ENCODE assay signal across 19 cellular contexts in genomic region chr4:108068422-108068821, GRCh38.
DNase-seq lines count a peak whose midpoint lies in the region; ATAC-seq and TF ChIP-seq lines count a peak whose summit lies in the region.
"Had no signal": no experiment of that assay in that cellular context is flagged by ENCODE, and none has a peak within 500 bp of the region (broad histone marks: within the 10 kb centered on the region; RNA-seq: fewer than 3 reads in every experiment).

No MANE protein-coding gene starts in this region.

- H3K9me3 ChIP-seq in GM23248 (ENCODE audit: low read depth), result no peaks in the 10 kb centered on the region
- H3K9me3 ChIP-seq: gastrocnemius medialis, SK-N-SH, upper lobe of right lung had no signal

- no peaks in the 10 kb centered on the region for H3K4me1 ChIP-seq in GM23248 (ENCODE audit: insufficient read depth)
- H3K4me1 ChIP-seq: gastrocnemius medialis, upper lobe of right lung had no signal

- H3K4me3 ChIP-seq in GM23248 (no peak overlapping the region), lower leg skin (ENCODE audit: low read depth, poor library complexity, severe bottlenecking) (no peak overlapping the region)
- H3K4me3 ChIP-seq: gastrocnemius medialis, GM23338, PC-9, upper lobe of right lung had no signal

- TF ChIP-seq POLR2A in lower leg skin (IDR thresholded peaks at IDR 0.05), result no peak

- no peak overlapping the region for H3K4me3 Mint-ChIP-seq in activated CD8-positive, alpha-beta T cell treated with anti-CD3 and anti-CD28 coated beads, Interleukin-2, amount 10 ng/mL, durations not matched to agents 7 days and 5 days
- H3K4me3 Mint-ChIP-seq in activated CD8-positive, alpha-beta T cell treated with anti-CD3 and anti-CD28 coated beads for 36 hours, result no peak overlapping the region
- H3K4me3 Mint-ChIP-seq in activated naive CD8-positive, alpha-beta T cell treated with anti-CD3 and anti-CD28 coated beads, Interleukin-2, amount 50 U/mL, for 24 hours, result no peak overlapping the region
- no peak overlapping the region for H3K4me3 Mint-ChIP-seq in osteocyte (ENCODE audit: unreplicated experiment)
- H3K4me3 Mint-ChIP-seq: GM23338; stimulated activated naive CD8-positive, alpha-beta T cell treated with anti-CD3 and anti-CD28 coated beads, Interleukin-15, Interleukin-2, amounts not matched to agents 100 ng/mL and 50 ng/mL, for 24 hours had no signal

- H3K27ac ChIP-seq in GM23248, result no peak overlapping the region
- H3K27ac ChIP-seq: gastrocnemius medialis, PC-9, upper lobe of right lung had no signal

- H3K27me3 ChIP-seq in GM23248 (replicated peaks; ENCODE audit: insufficient read depth), result no peaks in the 10 kb centered on the region; the same call in 1 of the 2 replicates
- H3K27me3 ChIP-seq: gastrocnemius medialis, upper lobe of right lung had no signal

- no peaks in the 10 kb centered on the region for H4K20me1 ChIP-seq in GM23248 (ENCODE audit: insufficient read depth)

- H3K79me2 ChIP-seq in GM23248 (ENCODE audit: insufficient read depth), result no peaks in the 10 kb centered on the region

- no peaks in the 10 kb centered on the region for H3K9me3 Mint-ChIP-seq in activated CD8-positive, alpha-beta T cell treated with anti-CD3 and anti-CD28 coated beads, Interleukin-2, amount 10 ng/mL, durations not matched to agents 7 days and 5 days (ENCODE audit: insufficient read depth)
- no peaks in the 10 kb centered on the region for H3K9me3 Mint-ChIP-seq in activated CD8-positive, alpha-beta T cell treated with anti-CD3 and anti-CD28 coated beads for 36 hours
- no peaks in the 10 kb centered on the region for H3K9me3 Mint-ChIP-seq in activated naive CD8-positive, alpha-beta T cell treated with anti-CD3 and anti-CD28 coated beads, Interleukin-2, amount 50 U/mL, for 24 hours
- no peaks in the 10 kb centered on the region for H3K9me3 Mint-ChIP-seq in osteocyte (ENCODE audit: unreplicated experiment)
- H3K9me3 Mint-ChIP-seq: GM23338; stimulated activated naive CD8-positive, alpha-beta T cell treated with anti-CD3 and anti-CD28 coated beads, Interleukin-15, Interleukin-2, amounts not matched to agents 100 ng/mL and 50 ng/mL, for 24 hours had no signal

- H3F3A ChIP-seq in GM23248 (ENCODE audit: insufficient read depth), result no peaks in the 10 kb centered on the region

- no peak for DNase-seq in activated CD8-positive, alpha-beta T cell treated with anti-CD3 and anti-CD28 coated beads, Interleukin-2, amount 10 ng/mL, durations not matched to agents 7 days and 5 days
- no peak for DNase-seq in activated CD8-positive, alpha-beta T cell treated with anti-CD3 and anti-CD28 coated beads for 36 hours
- DNase-seq in GM23248, result peak; percentile 35
- DNase-seq in activated naive CD8-positive, alpha-beta T cell treated with anti-CD3 and anti-CD28 coated beads, Interleukin-2, amount 50 U/mL, for 24 hours, result no peak
- no peak for DNase-seq in osteocyte (ENCODE audit: extremely low spot score, unreplicated experiment)
- DNase-seq in stimulated activated CD4-positive, alpha-beta T cell treated with anti-CD3 and anti-CD28 coated beads, Interleukin-12 subunit alpha, Interleukin-12 subunit beta, amount 100 ng/mL, for 4 hours, result no peak
- no peak for DNase-seq in NCI-H128 (lab: John Stamatoyannopoulos, UW; ENCODE audit: unreplicated experiment)
- DNase-seq in lower leg skin (ENCODE audit: low spot score in 2 of 2), result no peak
- DNase-seq: activated CD4-positive, alpha-beta T cell treated with anti-CD3 and anti-CD28 coated beads, Interleukin-2, amount 50 U/mL, for 1 hour; aorta; COR-L47; gastrocnemius medialis; left cardiac atrium; PC-9; retina; SK-N-SH; upper lobe of right lung had no signal

- H3K4me2 ChIP-seq in GM23248 (ENCODE audit: unreplicated experiment), result no peak overlapping the region
- H3K4me2 ChIP-seq: GM23338, PC-9, SK-N-SH had no signal

- H3K36me3 Mint-ChIP-seq in activated CD8-positive, alpha-beta T cell treated with anti-CD3 and anti-CD28 coated beads, Interleukin-2, amount 10 ng/mL, durations not matched to agents 7 days and 5 days (ENCODE audit: low read depth), result peaks cover 76% of the 10 kb centered on the region
- peaks cover 60% of the 10 kb centered on the region for H3K36me3 Mint-ChIP-seq in activated CD8-positive, alpha-beta T cell treated with anti-CD3 and anti-CD28 coated beads for 36 hours (ENCODE audit: low read depth)
- H3K36me3 Mint-ChIP-seq in activated naive CD8-positive, alpha-beta T cell treated with anti-CD3 and anti-CD28 coated beads, Interleukin-2, amount 50 U/mL, for 24 hours (ENCODE audit: low read depth), result peaks cover 44% of the 10 kb centered on the region
- no peaks in the 10 kb centered on the region for H3K36me3 Mint-ChIP-seq in osteocyte (ENCODE audit: unreplicated experiment)

- H3K36me3 ChIP-seq in GM23248 (ENCODE audit: low read depth), result no peaks in the 10 kb centered on the region
- H3K36me3 ChIP-seq: gastrocnemius medialis, upper lobe of right lung had no signal

- POLR2A ChIA-PET in activated CD8-positive, alpha-beta T cell treated with anti-CD3 and anti-CD28 coated beads, Interleukin-2, amount 10 ng/mL, durations not matched to agents 7 days and 5 days (lab: Charles Lee), result interaction anchor here (0.9 to 2.2 kb wide), 2 partner anchors 9 to 15 kb away, joined by 3 to 11 read pairs; no protein-coding TSS in a partner anchor
- POLR2A ChIA-PET in activated CD8-positive, alpha-beta T cell treated with anti-CD3 and anti-CD28 coated beads for 36 hours (lab: Charles Lee), result interaction anchor here (1.1 kb wide), 2 partner anchors 33 to 78 kb away, joined by 3 to 4 read pairs; no protein-coding TSS in a partner anchor

- H3K27me3 Mint-ChIP-seq in activated CD8-positive, alpha-beta T cell treated with anti-CD3 and anti-CD28 coated beads, Interleukin-2, amount 10 ng/mL, durations not matched to agents 7 days and 5 days (ENCODE audit: low read depth), result no peaks in the 10 kb centered on the region
- no peaks in the 10 kb centered on the region for H3K27me3 Mint-ChIP-seq in activated CD8-positive, alpha-beta T cell treated with anti-CD3 and anti-CD28 coated beads for 36 hours
- no peaks in the 10 kb centered on the region for H3K27me3 Mint-ChIP-seq in activated naive CD8-positive, alpha-beta T cell treated with anti-CD3 and anti-CD28 coated beads, Interleukin-2, amount 50 U/mL, for 24 hours
- H3K27me3 Mint-ChIP-seq in osteocyte (ENCODE audit: unreplicated experiment), result peaks cover 6% of the 10 kb centered on the region
- H3K27me3 Mint-ChIP-seq: stimulated activated naive CD8-positive, alpha-beta T cell treated with anti-CD3 and anti-CD28 coated beads, Interleukin-15, Interleukin-2, amounts not matched to agents 100 ng/mL and 50 ng/mL, for 24 hours had no signal

- no peak overlapping the region for H3K9ac ChIP-seq in GM23248
- H3K9ac ChIP-seq: SK-N-SH had no signal

- no peak overlapping the region for H2AFZ ChIP-seq in GM23248
- H2AFZ ChIP-seq: PC-9 had no signal

- H3K4me1 Mint-ChIP-seq in activated CD8-positive, alpha-beta T cell treated with anti-CD3 and anti-CD28 coated beads, Interleukin-2, amount 10 ng/mL, durations not matched to agents 7 days and 5 days (ENCODE audit: low read depth), result peaks cover 61% of the 10 kb centered on the region
- H3K4me1 Mint-ChIP-seq in activated CD8-positive, alpha-beta T cell treated with anti-CD3 and anti-CD28 coated beads for 36 hours (ENCODE audit: low read depth), result peaks cover 72% of the 10 kb centered on the region
- H3K4me1 Mint-ChIP-seq in activated naive CD8-positive, alpha-beta T cell treated with anti-CD3 and anti-CD28 coated beads, Interleukin-2, amount 50 U/mL, for 24 hours, result peaks cover 76% of the 10 kb centered on the region
- H3K4me1 Mint-ChIP-seq in osteocyte (ENCODE audit: unreplicated experiment), result peaks cover 16% of the 10 kb centered on the region
- H3K4me1 Mint-ChIP-seq: GM23338 had no signal

- H3K9me2 ChIP-seq in GM23248 (ENCODE audit: insufficient read depth), result no peaks in the 10 kb centered on the region
- H3K9me2 ChIP-seq: SK-N-SH had no signal

- TF ChIP-seq CTCF in activated CD8-positive, alpha-beta T cell treated with anti-CD3 and anti-CD28 coated beads for 36 hours (IDR thresholded peaks at IDR 0.05), result no peak
- TF ChIP-seq CTCF in osteocyte (IDR thresholded peaks at IDR 0.05), result no peak
- TF ChIP-seq CTCF in lower leg skin (IDR thresholded peaks at IDR 0.05), result no peak

- peak overlapping the region; percentile 66 for H3K27ac Mint-ChIP-seq in activated CD8-positive, alpha-beta T cell treated with anti-CD3 and anti-CD28 coated beads, Interleukin-2, amount 10 ng/mL, durations not matched to agents 7 days and 5 days
- H3K27ac Mint-ChIP-seq in activated CD8-positive, alpha-beta T cell treated with anti-CD3 and anti-CD28 coated beads for 36 hours, result no peak overlapping the region
- H3K27ac Mint-ChIP-seq in activated naive CD8-positive, alpha-beta T cell treated with anti-CD3 and anti-CD28 coated beads, Interleukin-2, amount 50 U/mL, for 24 hours, result peak overlapping the region; percentile 25
- H3K27ac Mint-ChIP-seq in osteocyte (ENCODE audit: unreplicated experiment), result peak overlapping the region; percentile 24
- H3K27ac Mint-ChIP-seq: GM23338 had no signal

- no peak for ATAC-seq in activated CD8-positive, alpha-beta T cell treated with anti-CD3 and anti-CD28 coated beads, Interleukin-2, amount 10 ng/mL, durations not matched to agents 7 days and 5 days
- no peak for ATAC-seq in activated CD8-positive, alpha-beta T cell treated with anti-CD3 and anti-CD28 coated beads for 36 hours
- ATAC-seq in activated naive CD8-positive, alpha-beta T cell treated with anti-CD3 and anti-CD28 coated beads, Interleukin-2, amount 50 U/mL, for 24 hours, result no peak
- ATAC-seq: gastrocnemius medialis, GM23338, left cardiac atrium, upper lobe of right lung had no signal

- in situ Hi-C loops in GM23248 (cut with MboI), result no loop called here

- CTCF ChIA-PET in activated CD8-positive, alpha-beta T cell treated with anti-CD3 and anti-CD28 coated beads, Interleukin-2, amount 10 ng/mL, durations not matched to agents 7 days and 5 days (lab: Charles Lee), result interaction anchor here (0.9 to 3.9 kb wide), 4 partner anchors 9 to 49 kb away, joined by 3 to 15 read pairs (median 4); no protein-coding TSS in a partner anchor
- CTCF ChIA-PET in activated CD8-positive, alpha-beta T cell treated with anti-CD3 and anti-CD28 coated beads for 36 hours (lab: Charles Lee), result interaction anchor here (0.6 to 1.2 kb wide), 2 partner anchors 45 to 95 kb away, joined by 3 to 4 read pairs; no protein-coding TSS in a partner anchor

- intact Hi-C loops in activated CD8-positive, alpha-beta T cell treated with anti-CD3 and anti-CD28 coated beads for 36 hours (cut with micrococcal nuclease), result no loop called here
- intact Hi-C loops in lower leg skin (cut with DNase I; ENCODE audit: low total_unique reads), result no loop called here
